ENCODE assay signal across 11 cellular contexts in the genomic region with DNA sequence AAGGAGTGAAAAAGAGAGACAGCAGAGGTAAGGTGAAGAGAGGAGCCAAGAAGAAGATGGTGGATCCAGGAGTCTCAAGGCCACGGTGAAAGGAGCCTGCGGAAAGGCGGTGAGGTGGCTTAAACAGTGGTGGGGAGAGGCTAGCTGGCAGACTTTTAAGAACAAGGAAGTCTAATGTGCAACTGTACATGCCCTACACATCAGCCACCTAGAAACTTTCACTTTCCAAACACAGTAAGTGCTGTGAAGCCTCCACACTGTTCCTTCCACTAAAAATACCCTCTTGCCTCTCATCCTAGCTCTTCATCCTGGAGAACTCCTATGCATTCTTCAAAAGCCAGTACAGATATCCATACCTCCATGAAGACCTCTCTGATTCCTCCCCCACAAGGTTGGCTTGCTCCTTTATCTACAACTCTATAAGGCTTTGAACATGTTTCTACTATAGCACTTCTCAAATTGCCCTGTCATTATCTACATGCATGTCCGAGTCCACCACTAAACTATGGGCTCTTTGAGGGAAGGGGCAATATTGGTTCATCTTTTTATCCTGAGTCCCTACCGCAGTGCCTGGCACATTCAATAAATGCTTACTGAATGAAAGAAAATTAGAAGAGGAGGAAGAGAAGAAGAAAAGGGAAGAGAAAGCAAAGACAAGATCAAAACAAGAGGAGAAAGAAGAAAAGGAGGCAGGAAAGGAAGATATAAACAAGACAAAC. TPM values are rescaled to one million over a fixed set of nuclear protein-coding genes. Genes with fewer than 3 reads are reported as not detected.
DNase-seq lines count a peak whose midpoint lies in the region; ATAC-seq and TF ChIP-seq lines count a peak whose summit lies in the region.
"Had no signal": no experiment of that assay in that cellular context is flagged by ENCODE, and none has a peak within 500 bp of the region (broad histone marks: within the 10 kb centered on the region; RNA-seq: fewer than 3 reads in every experiment).

No MANE protein-coding gene starts in this region.

- no peaks in the 10 kb centered on the region for H3K9me3 ChIP-seq in Karpas-422 (ENCODE audit: low read length)
- no peaks in the 10 kb centered on the region for H3K9me3 ChIP-seq in left lung
- H3K9me3 ChIP-seq: tibial nerve had no signal

- peak overlapping the region; percentile 34 for H3K9ac ChIP-seq in Karpas-422 (ENCODE audit: low read length)

- peak overlapping the region; percentile 59 for H3K27ac ChIP-seq in Karpas-422 (ENCODE audit: low read length)
- H3K27ac ChIP-seq in left lung: no peak overlapping the region
- H3K27ac ChIP-seq: tibial nerve, WERI-Rb-1 had no signal

- peak overlapping the region; percentile 31 for H3K4me2 ChIP-seq in Karpas-422 (ENCODE audit: low read depth, low read length, poor library complexity, severe bottlenecking)

- intact Hi-C loops in left lung (cut with DNase I): no loop called here

- H3K27me3 ChIP-seq in Karpas-422 (ENCODE audit: low read length) (no peaks in the 10 kb centered on the region), left lung (no peaks in the 10 kb centered on the region)
- H3K27me3 ChIP-seq: tibial nerve had no signal

- no peaks in the 10 kb centered on the region for H3K79me2 ChIP-seq in Karpas-422 (ENCODE audit: low read length)

- TF ChIP-seq CTCF in left lung (IDR thresholded peaks at IDR 0.05): no peak

- DNase-seq in Karpas-422 (no peak), left lung (no peak), NCI-H345 (lab: John Stamatoyannopoulos, UW) (no peak), foreskin melanocyte (no peak), NCI-H2029 treated with DMSO at 0.1 percent for 48 hours (lab: John Stamatoyannopoulos, UW) (no peak), CD1c-positive myeloid dendritic cell (ENCODE audit: extremely low spot score) (no peak)
- DNase-seq: NCI-H526, WERI-Rb-1 had no signal

- H3K9me2 ChIP-seq in Karpas-422 (replicated peaks; ENCODE audit: insufficient read depth, low read length): no peaks in the 10 kb centered on the region

- peak overlapping the region; percentile 50 for H2AFZ ChIP-seq in Karpas-422 (ENCODE audit: low read length)

- peak; percentile 31 for ATAC-seq in GM18858 (IDR thresholded peaks at IDR 0.05; ENCODE audit: unreplicated experiment)
- peak; percentile 43 for ATAC-seq in GM21528 (IDR thresholded peaks at IDR 0.05; ENCODE audit: low FRiP score, unreplicated experiment)
- ATAC-seq in left lung: peak; percentile 23

- H3K4me3 ChIP-seq in Karpas-422 (ENCODE audit: low read length) (peak overlapping the region; percentile 5; the same call in 1 of the 2 replicates), left lung (no peak overlapping the region)
- H3K4me3 ChIP-seq: tibial nerve had no signal

- H3K4me1 ChIP-seq in Karpas-422 (ENCODE audit: low read length) (peaks cover 60% of the 10 kb centered on the region), left lung (no peaks in the 10 kb centered on the region)

- H3K36me3 ChIP-seq in Karpas-422 (ENCODE audit: insufficient read depth, low read length) (no peaks in the 10 kb centered on the region), left lung (no peaks in the 10 kb centered on the region)
- H3K36me3 ChIP-seq: tibial nerve, WERI-Rb-1 had no signal

- H4K20me1 ChIP-seq in Karpas-422 (ENCODE audit: insufficient read depth, low read depth, low read length): no peaks in the 10 kb centered on the region

RNA-seq across cellular contexts. Expression of a gene that starts 54.3 kb away (rescaled TPM):
- total RNA-seq in Karpas-422 (2014; rRNA removed; shearing (Covaris generic); ENCODE audit: low replicate concordance): 52.2 and 72.8 TPM in 2 replicates
- total RNA-seq in left lung: 1 to 10 TPM; 2.4 to 3.3 TPM

Comparison
In these comparisons a context has a peak if more than half of its experiments do, and no peak if none do; other contexts are left out.
1. RNA of a gene that starts 54.3 kb away (total RNA-seq): 52.2 to 72.8 TPM in Karpas-422; 2.4 to 3.3 TPM in left lung; every median in the first group is over 10 times any median in the second.
2. Peak in every context shown above with its lines, with median percentiles within 50 percentile points of each other: ATAC-seq.